In genomic region chr19:18328340-18329034, GRCh38 we compare ENCODE assay signal across 9 cellular contexts. TPM values are rescaled to one million over a fixed set of nuclear protein-coding genes. Genes with fewer than 3 reads are reported as not detected.
DNase-seq lines count a peak whose midpoint lies in the region; ATAC-seq, FAIRE-seq and TF ChIP-seq lines count a peak whose summit lies in the region.
"Had no signal": no experiment of that assay in that cellular context is flagged by ENCODE, and none has a peak within 500 bp of the region (broad histone marks: within the 10 kb centered on the region; RNA-seq: fewer than 3 reads in every experiment).

No MANE protein-coding gene starts in this region.

- H3K9me3 ChIP-seq in kidney (ENCODE audit: control insufficient read depth in 1 of 2, low read length in 2 of 2) = no peaks in the 10 kb centered on the region

- ATAC-seq in GM18873 (IDR thresholded peaks at IDR 0.05; ENCODE audit: low FRiP score, unreplicated experiment) (peak; percentile 87), HG03354 (IDR thresholded peaks at IDR 0.05; ENCODE audit: poor library complexity, severe bottlenecking, unreplicated experiment) (peak; percentile 87)

- H3K4me3 ChIP-seq in kidney (ENCODE audit: low read length in 2 of 2) = peak overlapping the region; percentile 36 to 61

- peak overlapping the region; percentile 95 for H3K27ac Mint-ChIP-seq in chondrocyte (ENCODE audit: unreplicated experiment)

- peaks cover 21% of the 10 kb centered on the region for H3K4me1 Mint-ChIP-seq in chondrocyte (ENCODE audit: low read depth)

- H3K27me3 Mint-ChIP-seq in chondrocyte (ENCODE audit: low read depth) = no peaks in the 10 kb centered on the region

- H3K9ac ChIP-seq in kidney (ENCODE audit: low read length in 2 of 2) = peak overlapping the region in 1 of 2 donors; percentile 15

- H3K36me3 Mint-ChIP-seq in chondrocyte (ENCODE audit: low read depth) = no peaks in the 10 kb centered on the region

- intact Hi-C loops in kidney (cut with DNase I) = no loop called here

- H3K27ac ChIP-seq in kidney (ENCODE audit: low read depth in 2 of 2, low read length in 2 of 2) = peak overlapping the region; percentile 27 to 56

- peak; percentile 87 for TF ChIP-seq CTCF in chondrocyte (IDR thresholded peaks at IDR 0.05)
- TF ChIP-seq CTCF in kidney (IDR thresholded peaks at IDR 0.05; ENCODE audit: borderline replicate concordance, extremely low read depth, insufficient read depth) = peak; percentile 98

- H3K4me3 Mint-ChIP-seq in chondrocyte (ENCODE audit: unreplicated experiment) = peak overlapping the region; percentile 74

- no peaks in the 10 kb centered on the region for H3K36me3 ChIP-seq in kidney (ENCODE audit: control insufficient read depth in 1 of 2, insufficient read depth in 2 of 2, low read length in 2 of 2)

- FAIRE-seq in kidney (lab: Jason Lieb, UNC) = peak; percentile 98

- H3K4me1 ChIP-seq in kidney (ENCODE audit: control insufficient read depth in 1 of 2, insufficient read depth in 1 of 2, low read depth in 1 of 2, low read length in 2 of 2) = peaks cover 18% of the 10 kb centered on the region in 2 donors

- H3K9me3 Mint-ChIP-seq in chondrocyte (ENCODE audit: low read depth) = no peaks in the 10 kb centered on the region

- DNase-seq in AG08396 (ENCODE audit: low spot score) (peak; percentile 98), NCI-H345 treated with DMSO at 0.1 percent for 48 hours (lab: John Stamatoyannopoulos, UW; ENCODE audit: unreplicated experiment) (peak; percentile 87), chondrocyte (ENCODE audit: low spot score) (no peak), kidney (peak; percentile 93)
- DNase-seq in activated CD4-positive, CD25-positive, alpha-beta regulatory T cell treated with anti-CD3 and anti-CD28 coated beads, Interleukin-2, amount 50 U/mL, for 16 hours (ENCODE audit: low read depth, low spot score) = peak; percentile 75
- peak; percentile 80 to 83 for DNase-seq in stimulated activated CD4-positive, alpha-beta T cell treated with anti-CD3 and anti-CD28 coated beads, Interleukin-15, amount 100 ng/mL, for 48 hours (ENCODE audit: low read depth in 2 of 2)

RNA-seq across cellular contexts. Expression of gene LSM4, which starts 5.6 kb away (rescaled TPM):
- total RNA-seq in chondrocyte = 68.1 to 84.8 TPM (median 73.0 TPM) in 3 replicates
- 87.7 TPM for total RNA-seq in kidney
- polyA plus RNA-seq in kidney (ENCODE audit: insufficient read depth, low read depth, low replicate concordance) = 245 TPM

RNA-seq across cellular contexts. Expression of gene PGPEP1, which starts 11.9 kb away (rescaled TPM):
- 18.6 to 21.5 TPM (median 21.1 TPM) in 3 replicates for total RNA-seq in chondrocyte
- 54.5 TPM for total RNA-seq in kidney
- 76.1 TPM for polyA plus RNA-seq in kidney (ENCODE audit: insufficient read depth, low read depth, low replicate concordance)

RNA-seq across cellular contexts. Expression of gene JUND, which starts 47.1 kb away (rescaled TPM):
- total RNA-seq in chondrocyte (129 to 181 TPM (median 176 TPM) in 3 replicates), kidney (181 TPM)
- polyA plus RNA-seq in kidney (ENCODE audit: insufficient read depth, low read depth, low replicate concordance) = 117 TPM

RNA-seq across cellular contexts. Expression of gene IQCN, which starts 54.2 kb away (rescaled TPM):
- total RNA-seq in chondrocyte = 1.6 to 4.0 TPM (median 2.4 TPM) in 3 replicates
- 6.3 TPM for total RNA-seq in kidney
- 0.82 TPM for polyA plus RNA-seq in kidney (ENCODE audit: insufficient read depth, low read depth, low replicate concordance)

RNA-seq across cellular contexts. Expression of gene GDF15, which starts 57.5 kb away (rescaled TPM):
- total RNA-seq in chondrocyte (6.2 to 149 TPM (median 149 TPM) in 3 replicates), kidney (51.2 TPM)
- polyA plus RNA-seq in kidney (ENCODE audit: insufficient read depth, low read depth, low replicate concordance) = 154 TPM
- total RNA-seq: activated CD8-positive, alpha-beta memory T cell treated with anti-CD3 and anti-CD28 coated beads for 36 hours had no signal
